ENCODE assay signal across 24 cellular contexts in genomic region chr2:63780483-63781155, GRCh38.
DNase-seq lines count a peak whose midpoint lies in the region; TF ChIP-seq lines count a peak whose summit lies in the region.
"Had no signal": no experiment of that assay in that cellular context is flagged by ENCODE, and none has a peak within 500 bp of the region (broad histone marks: within the 10 kb centered on the region; RNA-seq: fewer than 3 reads in every experiment).

No MANE protein-coding gene starts in this region.

- peaks cover 15% of the 10 kb centered on the region for H3K27me3 Mint-ChIP-seq in T-helper 2 cell treated with Interferon-gamma antibody and Interleukin-4, amounts not matched to agents 5 μg/mL and 100 μg/mL, for 36 hours (ENCODE audit: low read depth)
- H3K27me3 Mint-ChIP-seq: activated B cell treated with CpG ODN at 0.5 μM for 24 hours; stimulated activated naive B cell treated with anti-CD40 and anti-IgM and Interleukin-4, amounts not matched to agents 10 μg/mL and 1 μg/mL and 100 μg/mL, for 72 hours had no signal

- no peak overlapping the region for H3K4me2 ChIP-seq in neuronal stem cell (ENCODE audit: insufficient read depth, low read length, poor library complexity, severe bottlenecking)

- POLR2A ChIA-PET in A673 (lab: Charles Lee; ENCODE audit: low non-redundant PET): no interaction called here

- H3K36me3 Mint-ChIP-seq in T-helper 2 cell treated with Interferon-gamma antibody and Interleukin-4, amounts not matched to agents 5 μg/mL and 100 μg/mL, for 36 hours (ENCODE audit: low read depth): no peaks in the 10 kb centered on the region
- H3K36me3 Mint-ChIP-seq: CD8-positive, alpha-beta T cell had no signal

- H3K27me3 ChIP-seq in neuronal stem cell (ENCODE audit: control insufficient read depth in 3 of 3, insufficient read depth in 3 of 3, low read depth in 1 of 3, low read length in 3 of 3) (no peaks in the 10 kb centered on the region), A673 (replicated peaks; ENCODE audit: insufficient read depth, low read depth, low read length, poor library complexity) (no peaks in the 10 kb centered on the region)
- H3K27me3 ChIP-seq: breast epithelium, heart right ventricle, neutrophil had no signal

- intact Hi-C loops in A673 (cut with micrococcal nuclease; ENCODE audit: unreplicated experiment): no loop called here

- H3K9ac ChIP-seq in neuronal stem cell (ENCODE audit: low read depth, low read length, poor library complexity): no peak overlapping the region

- peaks cover 2 to 4% of the 10 kb centered on the region in 2 donors for H3K4me1 ChIP-seq in neuronal stem cell (ENCODE audit: control insufficient read depth in 2 of 2, insufficient read depth in 1 of 2, low read depth in 1 of 2, low read length in 2 of 2)
- no peaks in the 10 kb centered on the region for H3K4me1 ChIP-seq in A673 (ENCODE audit: insufficient read depth, low read length, poor library complexity, severe bottlenecking)
- H3K4me1 ChIP-seq: breast epithelium had no signal

- no peak overlapping the region for H3K27ac Mint-ChIP-seq in T-helper 2 cell treated with Interferon-gamma antibody and Interleukin-4, amounts not matched to agents 5 μg/mL and 100 μg/mL, for 36 hours
- H3K27ac Mint-ChIP-seq: activated B cell treated with CpG ODN at 0.5 μM for 24 hours; activated CD4-positive, alpha-beta memory T cell treated with anti-CD3 and anti-CD28 coated beads for 36 hours; CD8-positive, alpha-beta T cell; HFFc6; stimulated activated naive B cell treated with anti-CD40 and anti-IgM and Interleukin-4, amounts not matched to agents 10 μg/mL and 1 μg/mL and 100 μg/mL, for 72 hours had no signal

- DNase-seq in COLO829 (ENCODE audit: low spot score) (peak; percentile 34), NCI-H526 treated with DMSO at 0.1 percent for 48 hours (lab: John Stamatoyannopoulos, UW) (peak; percentile 40), fibroblast of villous mesenchyme (ENCODE audit: low read depth) (peak; percentile 18), neuronal stem cell (ENCODE audit: low spot score) (no peak), GM10266 (ENCODE audit: extremely low spot score) (no peak), A673 (ENCODE audit: low spot score) (no peak), NCI-H446 (lab: John Stamatoyannopoulos, UW) (no peak)
- no peak for DNase-seq in T-helper 2 cell treated with Interferon-gamma antibody and Interleukin-4, amounts not matched to agents 5 μg/mL and 100 μg/mL, for 36 hours (ENCODE audit: low spot score)
- DNase-seq: activated B cell treated with CpG ODN at 0.5 μM for 24 hours; activated CD4-positive, alpha-beta memory T cell treated with anti-CD3 and anti-CD28 coated beads for 36 hours; activated T-cell treated with anti-CD3 and anti-CD28 coated beads for 4 hours; CD8-positive, alpha-beta T cell; dermis blood vessel endothelial cell; DMS53; heart right ventricle; HFFc6; NCI-H1105; NCI-H2081; NCI-H510A; stimulated activated CD4-positive, alpha-beta T cell treated with anti-CD3 and anti-CD28 coated beads, Interleukin-2, amount 100 ng/mL, for 48 hours; stimulated activated naive B cell treated with anti-CD40 and anti-IgM and Interleukin-4, amounts not matched to agents 10 μg/mL and 1 μg/mL and 100 μg/mL, for 72 hours; T-helper 9 cell had no signal

- H3K4ac ChIP-seq in neuronal stem cell (ENCODE audit: low read length): no peak overlapping the region

- no peaks in the 10 kb centered on the region for H3K79me1 ChIP-seq in neuronal stem cell (ENCODE audit: low read depth, low read length)

- no peak for TF ChIP-seq CTCF in fibroblast of villous mesenchyme (IDR thresholded peaks at IDR 0.05; ENCODE audit: insufficient read depth, low read depth, low read length)
- no peak for TF ChIP-seq CTCF in GM10266 (IDR thresholded peaks at IDR 0.05; ENCODE audit: control insufficient read depth, insufficient read depth, low read depth, missing control alignments)
- no peak for TF ChIP-seq CTCF in A673 (conservative IDR thresholded peaks at IDR 0.05; ENCODE audit: low read depth, low read length)

- H2BK5ac ChIP-seq in neuronal stem cell (ENCODE audit: low read length): no peak overlapping the region

- WGBS in neuronal stem cell (ENCODE audit: extremely low coverage in 2 of 2, insufficient read length in 2 of 2, insufficient replicate concordance in 1 of 2), 2 donors: no CpG with 5 or more reads among the region's 3 CpGs

- CTCF ChIA-PET in A673 (lab: Charles Lee): no interaction called here

- H3K27ac ChIP-seq in neuronal stem cell (replicated peaks; ENCODE audit: low read length) (no peak overlapping the region), A673 (ENCODE audit: low read depth, low read length, poor library complexity, severe bottlenecking) (no peak overlapping the region)
- H3K27ac ChIP-seq: breast epithelium, heart right ventricle, neutrophil had no signal

- H2AFZ ChIP-seq in neuronal stem cell (ENCODE audit: low read length): peak overlapping the region; percentile 52

- no peaks in the 10 kb centered on the region for H3K4me1 Mint-ChIP-seq in T-helper 2 cell treated with Interferon-gamma antibody and Interleukin-4, amounts not matched to agents 5 μg/mL and 100 μg/mL, for 36 hours (ENCODE audit: low read depth)
- H3K4me1 Mint-ChIP-seq: activated B cell treated with CpG ODN at 0.5 μM for 24 hours; stimulated activated naive B cell treated with anti-CD40 and anti-IgM and Interleukin-4, amounts not matched to agents 10 μg/mL and 1 μg/mL and 100 μg/mL, for 72 hours had no signal

- no peak overlapping the region for H2BK12ac ChIP-seq in neuronal stem cell (ENCODE audit: low read length)

- no peak overlapping the region for H4K8ac ChIP-seq in neuronal stem cell (ENCODE audit: low read depth, low read length)

- no peak overlapping the region for H3K14ac ChIP-seq in neuronal stem cell (ENCODE audit: low read length)

- H3K4me3 ChIP-seq in fibroblast of villous mesenchyme (ENCODE audit: low read depth, low read length): no peak overlapping the region
- H3K4me3 ChIP-seq in neuronal stem cell (ENCODE audit: low read length in 2 of 2): no peak overlapping the region
- no peak overlapping the region for H3K4me3 ChIP-seq in A673 (ENCODE audit: low read depth, low read length, poor library complexity, severe bottlenecking)
- H3K4me3 ChIP-seq: breast epithelium, heart right ventricle had no signal

- no peak overlapping the region for H3K18ac ChIP-seq in neuronal stem cell (ENCODE audit: low read length)

- H3K36me3 ChIP-seq in neuronal stem cell (replicated peaks in 1 of 2; ENCODE audit: control insufficient read depth in 2 of 2, insufficient read depth in 2 of 2, low read length in 2 of 2) (no peaks in the 10 kb centered on the region), A673 (ENCODE audit: insufficient read depth, low read length, poor library complexity, severe bottlenecking) (no peaks in the 10 kb centered on the region)
- H3K36me3 ChIP-seq: breast epithelium, heart right ventricle, neutrophil had no signal

- H3K9me3 ChIP-seq in neuronal stem cell (replicated peaks in 1 of 2; ENCODE audit: control insufficient read depth in 2 of 2, insufficient read depth in 1 of 2, low read depth in 1 of 2, low read length in 2 of 2) (no peaks in the 10 kb centered on the region), A673 (ENCODE audit: low read depth, low read length, poor library complexity, severe bottlenecking) (no peaks in the 10 kb centered on the region)
- H3K9me3 ChIP-seq: breast epithelium, heart right ventricle, neutrophil had no signal

- no peak overlapping the region for H2AK5ac ChIP-seq in neuronal stem cell (ENCODE audit: low read depth, low read length)

- peaks cover 4% of the 10 kb centered on the region for H3K9me3 Mint-ChIP-seq in T-helper 2 cell treated with Interferon-gamma antibody and Interleukin-4, amounts not matched to agents 5 μg/mL and 100 μg/mL, for 36 hours
- H3K9me3 Mint-ChIP-seq: CD8-positive, alpha-beta T cell; HFFc6 had no signal

- no peak overlapping the region for H4K91ac ChIP-seq in neuronal stem cell (ENCODE audit: low read depth, low read length, poor library complexity)

- no peak overlapping the region for H3K23ac ChIP-seq in neuronal stem cell (ENCODE audit: low read depth, low read length, poor library complexity)

- BruUV-seq in A673 (replicated peaks; lab: Mats Ljungman, UMichigan): no TSS peak

- no peak overlapping the region for H2BK120ac ChIP-seq in neuronal stem cell (ENCODE audit: low read depth, low read length)

- H2BK15ac ChIP-seq in neuronal stem cell (ENCODE audit: low read length): no peak overlapping the region

- no peak overlapping the region for H3K4me3 Mint-ChIP-seq in T-helper 2 cell treated with Interferon-gamma antibody and Interleukin-4, amounts not matched to agents 5 μg/mL and 100 μg/mL, for 36 hours
- H3K4me3 Mint-ChIP-seq: activated B cell treated with CpG ODN at 0.5 μM for 24 hours; activated CD4-positive, alpha-beta memory T cell treated with anti-CD3 and anti-CD28 coated beads for 36 hours; CD8-positive, alpha-beta T cell; HFFc6; stimulated activated naive B cell treated with anti-CD40 and anti-IgM and Interleukin-4, amounts not matched to agents 10 μg/mL and 1 μg/mL and 100 μg/mL, for 72 hours had no signal

Comparison
In these comparisons a context has a peak if more than half of its experiments do, and no peak if none do; other contexts are left out.
1. DNase-seq: peak in COLO829 (single experiment), NCI-H526 treated with DMSO at 0.1 percent for 48 hours (single experiment) and fibroblast of villous mesenchyme (single experiment); none in neuronal stem cell (single experiment), GM10266 (single experiment), T-helper 2 cell treated with Interferon-gamma antibody and Interleukin-4, amounts not matched to agents 5 μg/mL and 100 μg/mL, for 36 hours (single experiment), A673 (single experiment) and NCI-H446 (0 of 2).